10 cellular contexts compared by ENCODE assay signal in the genomic region with DNA sequence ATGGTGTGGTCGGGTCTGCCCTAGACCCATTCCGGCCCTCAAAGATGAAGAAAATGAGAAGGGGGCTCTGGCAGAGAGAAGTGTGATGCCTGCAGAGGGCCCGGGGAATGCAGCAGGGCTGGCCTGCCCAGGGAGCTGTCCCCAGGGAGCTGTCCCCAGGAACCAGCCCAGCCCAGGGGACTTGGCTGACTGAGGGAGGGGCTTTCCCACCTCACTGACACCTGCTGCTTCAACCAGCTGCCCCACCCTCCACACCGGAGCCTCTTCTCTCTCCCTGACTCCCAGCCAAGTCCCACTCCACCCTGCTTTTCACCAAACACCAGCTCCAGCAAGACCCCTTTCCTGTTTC.
DNase-seq lines count a peak whose midpoint lies in the region; ATAC-seq and TF ChIP-seq lines count a peak whose summit lies in the region.
"Had no signal": no experiment of that assay in that cellular context is flagged by ENCODE, and none has a peak within 500 bp of the region (broad histone marks: within the 10 kb centered on the region; RNA-seq: fewer than 3 reads in every experiment).

No MANE protein-coding gene starts in this region.

- WGBS in stomach, 5 donors, result 66 to 91% (median 75%) methylated on average over 3 to 4 of the region's 4 CpGs

- H3K4me1 ChIP-seq in right atrium auricular region, result peaks cover 0 to 55% of the 10 kb centered on the region in 2 donors
- H3K4me1 ChIP-seq in stomach, result peaks cover 22 to 56% (median 39%) of the 10 kb centered on the region in 4 donors

- H3K36me3 ChIP-seq in WERI-Rb-1 (peaks cover 6% of the 10 kb centered on the region), right atrium auricular region (peaks cover 13% of the 10 kb centered on the region), stomach (peaks cover 0 to 41% (median 39%) of the 10 kb centered on the region in 4 donors)

- no peak overlapping the region for H3K4me3 ChIP-seq in WERI-Rb-1 (ENCODE audit: low read depth, low read length)
- H3K4me3 ChIP-seq in right atrium auricular region, result no peak overlapping the region
- H3K4me3 ChIP-seq in stomach, result no peak overlapping the region

- DNase-seq in WERI-Rb-1 (no peak), right atrium auricular region (ENCODE audit: low spot score) (no peak), stomach (no peak), SKM-1 (lab: John Stamatoyannopoulos, UW; ENCODE audit: unreplicated experiment) (no peak), KBM-7 (no peak)
- DNase-seq: activated naive CD4-positive, alpha-beta T cell treated with anti-CD3 and anti-CD28 coated beads, Interleukin-2, amount 50 U/mL, for 16 hours; naive thymus-derived CD8-positive, alpha-beta T cell; NCI-H187 had no signal

- H3K27me3 ChIP-seq in WERI-Rb-1 (ENCODE audit: insufficient read depth, low read depth, severe bottlenecking), result no peaks in the 10 kb centered on the region
- H3K27me3 ChIP-seq in right atrium auricular region, result no peaks in the 10 kb centered on the region
- no peaks in the 10 kb centered on the region for H3K27me3 ChIP-seq in stomach

- no peaks in the 10 kb centered on the region for H3K9me3 ChIP-seq in WERI-Rb-1 (ENCODE audit: severe bottlenecking)
- no peaks in the 10 kb centered on the region for H3K9me3 ChIP-seq in right atrium auricular region
- no peaks in the 10 kb centered on the region for H3K9me3 ChIP-seq in stomach

- intact Hi-C loops in stomach (cut with DNase I; ENCODE audit: low total_unique reads), result no loop called here

- no peak for TF ChIP-seq POLR2A in stomach (IDR thresholded peaks at IDR 0.05)

- in situ Hi-C loops in KBM-7 (cut with MboI; ENCODE audit: low pct_unique_long_range_greater_than_20kb, low sequenced_read_pairs), result no loop called here

- H3K27ac ChIP-seq in WERI-Rb-1 (peak overlapping the region; percentile 44), right atrium auricular region (peak overlapping the region; percentile 70 to 88), stomach (peak overlapping the region in 4 of 5 donors; percentile 67 to 79 (median 73))

- TF ChIP-seq EP300 in stomach (IDR thresholded peaks at IDR 0.05), result no peak

- peak; percentile 40 for ATAC-seq in HG03460 (IDR thresholded peaks at IDR 0.05; ENCODE audit: unreplicated experiment)
- ATAC-seq in HG03196 (IDR thresholded peaks at IDR 0.05; ENCODE audit: unreplicated experiment), result no peak
- ATAC-seq: naive thymus-derived CD8-positive, alpha-beta T cell had no signal

- no peak for TF ChIP-seq CTCF in WERI-Rb-1 (IDR thresholded peaks at IDR 0.05; ENCODE audit: low read depth, low read length)
- no peak for TF ChIP-seq CTCF in right atrium auricular region (IDR thresholded peaks at IDR 0.05)
- no peak for TF ChIP-seq CTCF in stomach (IDR thresholded peaks at IDR 0.05)
